3 cellular contexts compared by ENCODE assay signal in genomic region chr5:180390441-180391190, GRCh38.
TF ChIP-seq lines count a peak whose summit lies in the region.

No MANE protein-coding gene starts in this region.

TF ChIP-seq in A549, 52 proteins besides CTCF, POLR2A, EP300 and RAD21:
- TF ChIP-seq SREBF2 (IDR thresholded peaks at IDR 0.05) (no peak), CBX2 (IDR thresholded peaks at IDR 0.05; ENCODE audit: borderline replicate concordance, low read depth) (no peak), EHF (CRISPR knock-in tag; IDR thresholded peaks at IDR 0.05) (no peak), HOXB5 (CRISPR knock-in tag; IDR thresholded peaks at IDR 0.05) (no peak)
- TF ChIP-seq, protein P1, sequence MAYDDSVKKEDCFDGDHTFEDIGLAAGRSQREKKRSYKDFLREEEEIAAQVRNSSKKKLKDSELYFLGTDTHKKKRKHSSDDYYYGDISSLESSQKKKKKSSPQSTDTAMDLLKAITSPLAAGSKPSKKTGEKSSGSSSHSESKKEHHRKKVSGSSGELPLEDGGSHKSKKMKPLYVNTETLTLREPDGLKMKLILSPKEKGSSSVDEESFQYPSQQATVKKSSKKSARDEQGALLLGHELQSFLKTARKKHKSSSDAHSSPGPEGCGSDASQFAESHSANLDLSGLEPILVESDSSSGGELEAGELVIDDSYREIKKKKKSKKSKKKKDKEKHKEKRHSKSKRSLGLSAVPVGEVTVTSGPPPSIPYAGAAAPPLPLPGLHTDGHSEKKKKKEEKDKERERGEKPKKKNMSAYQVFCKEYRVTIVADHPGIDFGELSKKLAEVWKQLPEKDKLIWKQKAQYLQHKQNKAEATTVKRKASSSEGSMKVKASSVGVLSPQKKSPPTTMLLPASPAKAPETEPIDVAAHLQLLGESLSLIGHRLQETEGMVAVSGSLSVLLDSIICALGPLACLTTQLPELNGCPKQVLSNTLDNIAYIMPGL (CRISPR knock-in tag; IDR thresholded peaks at IDR 0.05; ENCODE audit: borderline replicate concordance), result no peak

TF ChIP-seq in HEK293T, 16 proteins besides CTCF, POLR2A, EP300 and RAD21:
- TF ChIP-seq ZNF384 (IDR thresholded peaks at IDR 0.05) (no peak), FOXA1 (IDR thresholded peaks at IDR 0.05) (no peak), ARNT (IDR thresholded peaks at IDR 0.05) (no peak), FOXM1 (IDR thresholded peaks at IDR 0.05; ENCODE audit: borderline replicate concordance) (no peak), SUZ12 (IDR thresholded peaks at IDR 0.05) (no peak), BHLHE40 (IDR thresholded peaks at IDR 0.05; ENCODE audit: borderline replicate concordance) (no peak), LEF1 (IDR thresholded peaks at IDR 0.05; ENCODE audit: borderline replicate concordance) (no peak), FOXK2 (IDR thresholded peaks at IDR 0.05) (no peak), HDGF (IDR thresholded peaks at IDR 0.05; ENCODE audit: borderline replicate concordance) (no peak), SP1 (IDR thresholded peaks at IDR 0.05) (no peak), CTBP1 (IDR thresholded peaks at IDR 0.05; ENCODE audit: borderline replicate concordance) (no peak), NFRKB (IDR thresholded peaks at IDR 0.05) (no peak), L3MBTL2 (conservative IDR thresholded peaks at IDR 0.05) (no peak), TARDBP (IDR thresholded peaks at IDR 0.05) (no peak), ELF4 (IDR thresholded peaks at IDR 0.05) (no peak)
- TF ChIP-seq, protein P2, sequence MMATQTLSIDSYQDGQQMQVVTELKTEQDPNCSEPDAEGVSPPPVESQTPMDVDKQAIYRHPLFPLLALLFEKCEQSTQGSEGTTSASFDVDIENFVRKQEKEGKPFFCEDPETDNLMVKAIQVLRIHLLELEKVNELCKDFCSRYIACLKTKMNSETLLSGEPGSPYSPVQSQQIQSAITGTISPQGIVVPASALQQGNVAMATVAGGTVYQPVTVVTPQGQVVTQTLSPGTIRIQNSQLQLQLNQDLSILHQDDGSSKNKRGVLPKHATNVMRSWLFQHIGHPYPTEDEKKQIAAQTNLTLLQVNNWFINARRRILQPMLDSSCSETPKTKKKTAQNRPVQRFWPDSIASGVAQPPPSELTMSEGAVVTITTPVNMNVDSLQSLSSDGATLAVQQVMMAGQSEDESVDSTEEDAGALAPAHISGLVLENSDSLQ (IDR thresholded peaks at IDR 0.05), result no peak

TF ChIP-seq in K562, 482 proteins besides CTCF, POLR2A, EP300 and RAD21:
- TF ChIP-seq PRMT5 (CRISPR knock-in tag; IDR thresholded peaks at IDR 0.05), result no peak
- TF ChIP-seq BHLHE40 (IDR thresholded peaks at IDR 0.05; ENCODE audit: low read length), result 0 out of 2 replicates have a peak, but pooled peaks have one; percentile 25
- TF ChIP-seq HINFP (tag; conservative IDR thresholded peaks at IDR 0.05; ENCODE audit: low read depth), result no peak
- no peak for TF ChIP-seq MGA (IDR thresholded peaks at IDR 0.05)
- TF ChIP-seq L3MBTL2 (IDR thresholded peaks at IDR 0.05), result 0 out of 2 replicates have a peak, but pooled peaks have one; percentile 16
- TF ChIP-seq GATAD2A (IDR thresholded peaks at IDR 0.05), result no peak
- TF ChIP-seq, protein P3, sequence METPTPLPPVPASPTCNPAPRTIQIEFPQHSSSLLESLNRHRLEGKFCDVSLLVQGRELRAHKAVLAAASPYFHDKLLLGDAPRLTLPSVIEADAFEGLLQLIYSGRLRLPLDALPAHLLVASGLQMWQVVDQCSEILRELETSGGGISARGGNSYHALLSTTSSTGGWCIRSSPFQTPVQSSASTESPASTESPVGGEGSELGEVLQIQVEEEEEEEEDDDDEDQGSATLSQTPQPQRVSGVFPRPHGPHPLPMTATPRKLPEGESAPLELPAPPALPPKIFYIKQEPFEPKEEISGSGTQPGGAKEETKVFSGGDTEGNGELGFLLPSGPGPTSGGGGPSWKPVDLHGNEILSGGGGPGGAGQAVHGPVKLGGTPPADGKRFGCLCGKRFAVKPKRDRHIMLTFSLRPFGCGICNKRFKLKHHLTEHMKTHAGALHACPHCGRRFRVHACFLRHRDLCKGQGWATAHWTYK (CRISPR knock-in tag; IDR thresholded peaks at IDR 0.05), result peak; percentile 95
- TF ChIP-seq FOXP4 (CRISPR knock-in tag; IDR thresholded peaks at IDR 0.05; ENCODE audit: borderline replicate concordance), result no peak
- TF ChIP-seq, protein P4, sequence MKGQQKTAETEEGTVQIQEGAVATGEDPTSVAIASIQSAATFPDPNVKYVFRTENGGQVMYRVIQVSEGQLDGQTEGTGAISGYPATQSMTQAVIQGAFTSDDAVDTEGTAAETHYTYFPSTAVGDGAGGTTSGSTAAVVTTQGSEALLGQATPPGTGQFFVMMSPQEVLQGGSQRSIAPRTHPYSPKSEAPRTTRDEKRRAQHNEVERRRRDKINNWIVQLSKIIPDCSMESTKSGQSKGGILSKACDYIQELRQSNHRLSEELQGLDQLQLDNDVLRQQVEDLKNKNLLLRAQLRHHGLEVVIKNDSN (CRISPR knock-in tag; IDR thresholded peaks at IDR 0.05), result peak; percentile 50; the same call in 1 of the 2 replicates
- TF ChIP-seq JUND (IDR thresholded peaks at IDR 0.05; ENCODE audit: borderline replicate concordance, low read depth, low read length), result no peak
- TF ChIP-seq JUND (tag; IDR thresholded peaks at IDR 0.05; ENCODE audit: borderline replicate concordance, low read depth, low read length), result no peak
- TF ChIP-seq, protein P5, sequence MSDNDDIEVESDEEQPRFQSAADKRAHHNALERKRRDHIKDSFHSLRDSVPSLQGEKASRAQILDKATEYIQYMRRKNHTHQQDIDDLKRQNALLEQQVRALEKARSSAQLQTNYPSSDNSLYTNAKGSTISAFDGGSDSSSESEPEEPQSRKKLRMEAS (CRISPR knock-in tag; IDR thresholded peaks at IDR 0.05), result no peak
- 0 out of 2 replicates have a peak, but pooled peaks have one; percentile 8 for TF ChIP-seq USF2 (CRISPR knock-in tag; IDR thresholded peaks at IDR 0.05)
